ENCODE assay signal across 9 cellular contexts in the genomic region with DNA sequence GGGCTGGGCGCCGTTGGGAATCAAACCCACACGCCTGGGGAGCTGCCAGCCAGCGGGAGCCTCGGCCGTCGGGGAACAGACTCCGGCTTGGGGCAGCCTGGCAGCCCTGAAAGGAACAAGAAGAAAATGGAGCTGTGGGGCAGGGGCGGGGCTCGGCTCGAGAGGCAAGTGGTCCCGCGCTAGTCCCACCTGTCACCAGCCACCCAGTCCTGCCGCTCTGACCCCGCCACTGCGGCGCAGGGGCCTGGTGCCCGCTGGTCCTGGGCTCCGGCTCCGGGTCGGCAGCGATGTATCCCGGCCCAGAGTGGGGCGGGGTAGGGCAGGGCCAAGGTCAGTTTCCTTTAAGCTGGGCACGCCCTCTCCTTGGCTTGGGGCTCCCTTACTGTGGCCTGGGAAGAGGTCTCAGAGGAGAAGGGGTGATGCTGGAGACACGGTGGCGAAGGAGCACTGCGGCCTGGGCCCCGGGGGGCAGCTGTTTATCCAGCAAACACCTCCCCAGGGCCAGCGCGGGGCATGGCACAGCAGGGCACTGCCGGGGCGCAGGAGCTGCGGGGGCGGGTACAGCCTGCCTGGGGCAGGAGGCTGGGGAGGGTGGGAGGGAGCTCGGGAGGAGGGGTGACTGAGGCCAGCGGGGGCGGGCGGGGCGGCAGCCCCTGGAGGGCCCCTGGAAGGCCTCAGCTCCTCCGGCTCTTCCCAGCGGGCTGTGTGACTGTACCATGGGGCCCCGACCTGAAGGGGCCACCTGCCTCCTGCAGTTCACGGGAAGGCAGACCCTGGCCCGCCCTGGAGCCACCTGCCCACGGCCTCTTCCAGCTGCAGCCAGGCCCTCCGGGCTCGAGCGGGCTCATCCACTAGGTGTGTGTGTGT. TPM values are rescaled to one million over a fixed set of nuclear protein-coding genes. Genes with fewer than 3 reads are reported as not detected.
DNase-seq lines count a peak whose midpoint lies in the region; ATAC-seq, FAIRE-seq and TF ChIP-seq lines count a peak whose summit lies in the region.
"Had no signal": no experiment of that assay in that cellular context is flagged by ENCODE, and none has a peak within 500 bp of the region (broad histone marks: within the 10 kb centered on the region; RNA-seq: fewer than 3 reads in every experiment).

No MANE protein-coding gene starts in this region.

- peak overlapping the region in 6 of 7 donors; percentile 3 to 90 (median 77) for H3K4me3 Mint-ChIP-seq in CD8-positive, alpha-beta memory T cell

- CTCF ChIA-PET in CD8-positive, alpha-beta memory T cell (lab: Charles Lee) = interaction anchor here (0.9 to 5.7 kb wide), 8 partner anchors 10 to 384 kb away, joined by 3 to 106 read pairs (median 6); a partner anchor contains a TSS

- peaks cover 10 to 22% (median 11%) of the 10 kb centered on the region in 3 donors for H3K4me1 Mint-ChIP-seq in CD8-positive, alpha-beta memory T cell

- no peaks in the 10 kb centered on the region for H3K9me3 ChIP-seq in CD8-positive, alpha-beta memory T cell (ENCODE audit: low read length)
- H3K9me3 ChIP-seq in muscle layer of duodenum (ENCODE audit: control insufficient read depth in 1 of 2, low read length in 2 of 2) = no peaks in the 10 kb centered on the region
- no peaks in the 10 kb centered on the region for H3K9me3 ChIP-seq in HAP-1

- peak overlapping the region; percentile 12 for H3K4me3 ChIP-seq in CD8-positive, alpha-beta memory T cell (ENCODE audit: low read length)
- H3K4me3 ChIP-seq in bronchial epithelial cell (ENCODE audit: low read depth, low read length) = peak overlapping the region; percentile 22
- H3K4me3 ChIP-seq in muscle layer of duodenum (ENCODE audit: low read depth in 1 of 2, low read length in 2 of 2) = peak overlapping the region in 1 of 2 donors; percentile 57
- H3K4me3 ChIP-seq in HAP-1 = no peak overlapping the region

- DNase-seq in CD8-positive, alpha-beta memory T cell = peak in 2 of 5 donors; percentile 23 to 48
- no peak for DNase-seq in bronchial epithelial cell (ENCODE audit: low read depth)
- DNase-seq in HAP-1 (ENCODE audit: low spot score in 2 of 2) = no peak
- no peak for DNase-seq in activated gamma-delta T cell treated with Interleukin-2 at 50 U/mL for 16 hours

- peaks cover 0 to 2% (median 2%) of the 10 kb centered on the region in 3 donors for H3K36me3 Mint-ChIP-seq in CD8-positive, alpha-beta memory T cell

- no peaks in the 10 kb centered on the region for H3K36me3 ChIP-seq in CD8-positive, alpha-beta memory T cell (ENCODE audit: insufficient read depth, low read length)
- H3K36me3 ChIP-seq in bronchial epithelial cell (ENCODE audit: control insufficient read depth, insufficient read depth, low read length) = no peaks in the 10 kb centered on the region
- no peaks in the 10 kb centered on the region for H3K36me3 ChIP-seq in muscle layer of duodenum (ENCODE audit: control insufficient read depth in 1 of 2, insufficient read depth in 2 of 2, low read length in 2 of 2)
- no peaks in the 10 kb centered on the region for H3K36me3 ChIP-seq in HAP-1 (replicated peaks)

- peaks cover 7% of the 10 kb centered on the region for H3K4me1 ChIP-seq in CD8-positive, alpha-beta memory T cell (ENCODE audit: insufficient read depth, low read length)
- H3K4me1 ChIP-seq in muscle layer of duodenum (ENCODE audit: control insufficient read depth in 1 of 2, insufficient read depth in 2 of 2, low read length in 2 of 2) = peaks cover 0 to 3% of the 10 kb centered on the region in 2 donors
- no peaks in the 10 kb centered on the region for H3K4me1 ChIP-seq in HAP-1

- H3K27me3 Mint-ChIP-seq in CD8-positive, alpha-beta memory T cell = peaks cover 0 to 13% of the 10 kb centered on the region in 2 donors

- POLR2A ChIA-PET in CD8-positive, alpha-beta memory T cell (lab: Charles Lee) = interaction anchor here (0.7 kb wide), 1 partner anchor 12 kb away, joined by 3 read pairs; no protein-coding TSS in a partner anchor

- no peak for FAIRE-seq in bronchial epithelial cell (lab: Jason Lieb, UNC)
- FAIRE-seq: endometrium had no signal

- TF ChIP-seq CTCF in bronchial epithelial cell (IDR thresholded peaks at IDR 0.05; ENCODE audit: insufficient read depth, low read length, severe bottlenecking) = no peak

- H3K27ac Mint-ChIP-seq in CD8-positive, alpha-beta memory T cell = no peak overlapping the region

- in situ Hi-C loops in HAP-1 (cut with MboI; ENCODE audit: low sequenced_read_pairs) = loop anchor here (10.0 kb wide), 1 partner anchor 358 kb away; no protein-coding TSS in a partner anchor

- peak; percentile 72 for ATAC-seq in HG02763 (IDR thresholded peaks at IDR 0.05; ENCODE audit: unreplicated experiment)
- no peak for ATAC-seq in HG02970 (IDR thresholded peaks at IDR 0.05; ENCODE audit: low FRiP score, unreplicated experiment)
- ATAC-seq in GM18502 (IDR thresholded peaks at IDR 0.05; ENCODE audit: poor library complexity, unreplicated experiment) = no peak

- H3K27me3 ChIP-seq in CD8-positive, alpha-beta memory T cell (ENCODE audit: insufficient read depth, low read length, poor library complexity, severe bottlenecking) = no peaks in the 10 kb centered on the region
- no peaks in the 10 kb centered on the region for H3K27me3 ChIP-seq in bronchial epithelial cell (ENCODE audit: control insufficient read depth, insufficient read depth, low read length)
- peaks cover 5% of the 10 kb centered on the region for H3K27me3 ChIP-seq in muscle layer of duodenum (ENCODE audit: low read depth, low read length)
- H3K27me3 ChIP-seq in HAP-1 (ENCODE audit: low read depth) = no peaks in the 10 kb centered on the region

- H3K27ac ChIP-seq in CD8-positive, alpha-beta memory T cell (ENCODE audit: low read depth, low read length) = no peak overlapping the region
- peak overlapping the region; percentile 73 for H3K27ac ChIP-seq in muscle layer of duodenum (ENCODE audit: low read length)

- no peaks in the 10 kb centered on the region for H3K9me3 Mint-ChIP-seq in CD8-positive, alpha-beta memory T cell

RNA-seq across cellular contexts. Expression of a gene that starts 15.6 kb away (rescaled TPM):
- 100 to 1,000 TPM; 565 to 566 TPM for total RNA-seq in CD8-positive, alpha-beta memory T cell
- polyA plus RNA-seq in CD8-positive, alpha-beta memory T cell = 57.1 TPM
- 319 and 715 TPM in 2 replicates for total RNA-seq in bronchial epithelial cell
